23 cellular contexts compared by ENCODE assay signal in genomic region chr7:25885057-25885576, GRCh38.
"Had no signal": no experiment of that assay in that cellular context is flagged by ENCODE, and none has a peak within 500 bp of the region (broad histone marks: within the 10 kb centered on the region; RNA-seq: fewer than 3 reads in every experiment).

No MANE protein-coding gene starts in this region.

- H3K27ac Mint-ChIP-seq: activated CD4-positive, alpha-beta memory T cell treated with anti-CD3 and anti-CD28 coated beads for 36 hours; activated CD4-positive, alpha-beta T cell treated with anti-CD3 and anti-CD28 coated beads, Interleukin-2, amount 10 ng/mL, durations not matched to agents 7 days and 5 days; activated naive CD8-positive, alpha-beta T cell treated with anti-CD3 and anti-CD28 coated beads, Interleukin-2, amount 10 ng/mL, durations not matched to agents 7 days and 5 days; activated T-helper 17 cell treated with anti-CD3 and anti-CD28 coated beads, Interleukin-2, amount 50 U/mL, for 72 hours had no signal

- H3K27me3 ChIP-seq: adrenal gland, Peyer's patch had no signal

- H3K4me1 ChIP-seq: adrenal gland, Peyer's patch had no signal

- H3K36me3 ChIP-seq: adrenal gland, Peyer's patch, SJCRH30 had no signal

- H3K9me3 Mint-ChIP-seq: activated CD4-positive, alpha-beta memory T cell treated with anti-CD3 and anti-CD28 coated beads for 36 hours; activated CD4-positive, alpha-beta T cell treated with anti-CD3 and anti-CD28 coated beads, Interleukin-2, amount 10 ng/mL, durations not matched to agents 7 days and 5 days; activated naive CD8-positive, alpha-beta T cell treated with anti-CD3 and anti-CD28 coated beads, Interleukin-2, amount 10 ng/mL, durations not matched to agents 7 days and 5 days; activated T-cell treated with anti-CD3 and anti-CD28 coated beads, Interleukin-2, amount 50 U/mL, for 4 hours; activated T-helper 17 cell treated with anti-CD3 and anti-CD28 coated beads, Interleukin-2, amount 50 U/mL, for 72 hours had no signal

- H3K4me3 ChIP-seq: adrenal gland, Peyer's patch, SJCRH30 had no signal

- H3K4me2 ChIP-seq: SK-N-SH had no signal

- H3K4me1 Mint-ChIP-seq: activated T-helper 17 cell treated with anti-CD3 and anti-CD28 coated beads, Interleukin-2, amount 50 U/mL, for 72 hours had no signal

- ATAC-seq: activated T-cell treated with anti-CD3 and anti-CD28 coated beads, Interleukin-2, amount 50 U/mL, for 4 hours; activated T-helper 17 cell treated with anti-CD3 and anti-CD28 coated beads, Interleukin-2, amount 50 U/mL, for 72 hours had no signal

- H3K4me3 Mint-ChIP-seq: activated CD4-positive, alpha-beta memory T cell treated with anti-CD3 and anti-CD28 coated beads for 36 hours; activated CD4-positive, alpha-beta T cell treated with anti-CD3 and anti-CD28 coated beads, Interleukin-2, amount 10 ng/mL, durations not matched to agents 7 days and 5 days; activated naive CD8-positive, alpha-beta T cell treated with anti-CD3 and anti-CD28 coated beads, Interleukin-2, amount 10 ng/mL, durations not matched to agents 7 days and 5 days; activated T-cell treated with anti-CD3 and anti-CD28 coated beads, Interleukin-2, amount 50 U/mL, for 4 hours; activated T-helper 17 cell treated with anti-CD3 and anti-CD28 coated beads, Interleukin-2, amount 50 U/mL, for 72 hours had no signal

- H3K9ac ChIP-seq: SK-N-SH had no signal

- H3K36me3 Mint-ChIP-seq: activated CD4-positive, alpha-beta memory T cell treated with anti-CD3 and anti-CD28 coated beads for 36 hours; activated naive CD8-positive, alpha-beta T cell treated with anti-CD3 and anti-CD28 coated beads, Interleukin-2, amount 10 ng/mL, durations not matched to agents 7 days and 5 days had no signal

- DNase-seq: activated CD4-positive, alpha-beta memory T cell treated with anti-CD3 and anti-CD28 coated beads for 36 hours; activated CD4-positive, alpha-beta T cell treated with anti-CD3 and anti-CD28 coated beads, Interleukin-2, amount 10 ng/mL, durations not matched to agents 7 days and 5 days; activated CD4-positive, CD25-positive, alpha-beta regulatory T cell treated with anti-CD3 and anti-CD28 coated beads, Interleukin-2, amount 50 U/mL, for 72 hours; activated CD8-positive, alpha-beta memory T cell treated with anti-CD3 and anti-CD28 coated beads for 24 hours; activated naive CD4-positive, alpha-beta T cell treated with anti-CD3 and anti-CD28 coated beads, Interleukin-2, amount 50 U/mL, for 16 hours; activated naive CD8-positive, alpha-beta T cell treated with anti-CD3 and anti-CD28 coated beads, Interleukin-2, amount 10 ng/mL, durations not matched to agents 7 days and 5 days; activated T-cell treated with anti-CD3 and anti-CD28 coated beads, Interleukin-2, amount 50 U/mL, for 4 hours; adrenal gland; anterior cingulate cortex; cerebellar nuclear complex; NCI-H1048; NCI-H1694; NCI-H2029; NCI-H2107; NCI-H446; NCI-H774; Peyer's patch; Right ventricle myocardium superior; SJCRH30; SK-N-SH; T-helper 1 cell had no signal

- H3K27ac ChIP-seq: adrenal gland, Peyer's patch, RWPE1, SJCRH30 had no signal
